8 cellular contexts compared by ENCODE assay signal in genomic region chr12:58346032-58346632, GRCh38.
A peak's percentile ranks its signal among the peaks of the same experiment; 100 is the strongest.
DNase-seq lines count a peak whose midpoint lies in the region; ATAC-seq and TF ChIP-seq lines count a peak whose summit lies in the region.

No MANE protein-coding gene starts in this region.

- WGBS in GM23248 (ENCODE audit: low coverage in 1 of 2, low lambda C conversion rate in 2 of 2, missing lambda C conversion rate in 2 of 2), 2 experiments = 14 to 15% methylated on average over 7 of the region's 7 CpGs

- no peak overlapping the region for H3K4me2 ChIP-seq in GM23248 (ENCODE audit: unreplicated experiment)

- no peaks in the 10 kb centered on the region for H3K79me2 ChIP-seq in GM23248 (ENCODE audit: insufficient read depth)

- no peak for TF ChIP-seq POLR2A in gastrocnemius medialis (IDR thresholded peaks at IDR 0.05)

- no peak overlapping the region for H3K9ac ChIP-seq in GM23248

- H3K27me3 ChIP-seq in GM23248 (replicated peaks; ENCODE audit: insufficient read depth) (no peaks in the 10 kb centered on the region), foreskin keratinocyte (no peaks in the 10 kb centered on the region), gastrocnemius medialis (no peaks in the 10 kb centered on the region)

- H3F3A ChIP-seq in GM23248 (ENCODE audit: insufficient read depth) = no peaks in the 10 kb centered on the region

- no peaks in the 10 kb centered on the region for H3K9me2 ChIP-seq in GM23248 (ENCODE audit: insufficient read depth)

- H3K27ac ChIP-seq in GM23248 (no peak overlapping the region), foreskin keratinocyte (no peak overlapping the region), gastrocnemius medialis (no peak overlapping the region)

- TF ChIP-seq CTCF in foreskin keratinocyte (conservative IDR thresholded peaks at IDR 0.05) (peak; percentile 92), gastrocnemius medialis (IDR thresholded peaks at IDR 0.05 in 4 of 5, conservative IDR thresholded peaks at IDR 0.05 in 1 of 5) (peak; percentile 52 to 83 (median 68))

- H3K4me3 ChIP-seq in GM23248 (no peak overlapping the region), gastrocnemius medialis (no peak overlapping the region)

- ATAC-seq in foreskin keratinocyte (peak; percentile 54), gastrocnemius medialis (peak; percentile 53 to 72), HG02840 (IDR thresholded peaks at IDR 0.05; ENCODE audit: low FRiP score, unreplicated experiment) (no peak)

- in situ Hi-C loops in GM23248 (cut with MboI) (loop anchor here (10.0 kb wide), 2 partner anchors 739 to 809 kb away; no protein-coding TSS in a partner anchor), gastrocnemius medialis (cut with MboI; ENCODE audit: low sequenced_read_pairs in 4 of 4) (loop anchor here (5.0 to 25.0 kb wide), 3 partner anchors 359 to 809 kb away; no protein-coding TSS in a partner anchor)

- intact Hi-C loops in gastrocnemius medialis (cut with DNase I; ENCODE audit: low total_unique reads) = loop anchor here (10.0 kb wide), 3 partner anchors 99 to 809 kb away; no protein-coding TSS in a partner anchor

- H4K20me1 ChIP-seq in GM23248 (ENCODE audit: insufficient read depth) = no peaks in the 10 kb centered on the region

- no peaks in the 10 kb centered on the region for H3K36me3 ChIP-seq in GM23248 (ENCODE audit: low read depth)
- no peaks in the 10 kb centered on the region for H3K36me3 ChIP-seq in gastrocnemius medialis

- H2AFZ ChIP-seq in GM23248 = peak overlapping the region; percentile 9; the same call in 1 of the 2 replicates

- H3K9me3 ChIP-seq in GM23248 (ENCODE audit: low read depth) = no peaks in the 10 kb centered on the region
- H3K9me3 ChIP-seq in gastrocnemius medialis = no peaks in the 10 kb centered on the region

- peaks cover 16% of the 10 kb centered on the region; the same call in 1 of the 2 replicates for H3K4me1 ChIP-seq in GM23248 (ENCODE audit: insufficient read depth)
- H3K4me1 ChIP-seq in foreskin keratinocyte = no peaks in the 10 kb centered on the region
- peaks cover 0 to 3% of the 10 kb centered on the region in 2 donors for H3K4me1 ChIP-seq in gastrocnemius medialis

- DNase-seq in GF-D8 (lab: John Stamatoyannopoulos, UW) (peak; percentile 15), GM23248 (peak; percentile 69), NCI-H1092 (lab: John Stamatoyannopoulos, UW) (peak; percentile 3), SW480 (ENCODE audit: low spot score) (peak; percentile 52), foreskin keratinocyte (no peak), gastrocnemius medialis (no peak), OCI-M2 (lab: John Stamatoyannopoulos, UW; ENCODE audit: unreplicated experiment) (no peak)

Comparison
In these comparisons a context has a peak if more than half of its experiments do, and no peak if none do; other contexts are left out.
1. DNase-seq: peak in GF-D8 (single experiment), GM23248 (single experiment), NCI-H1092 (single experiment) and SW480 (single experiment); none in foreskin keratinocyte (0 of 2), gastrocnemius medialis (0 of 2) and OCI-M2 (single experiment).